In genomic region chr3:4250064-4250463, GRCh38 we compare ENCODE assay signal across 28 cellular contexts.
"Had no signal": no experiment of that assay in that cellular context is flagged by ENCODE, and none has a peak within 500 bp of the region (broad histone marks: within the 10 kb centered on the region; RNA-seq: fewer than 3 reads in every experiment).

No MANE protein-coding gene starts in this region.

- ATAC-seq: effector memory CD8-positive, alpha-beta T cell; esophagus mucosa; foreskin keratinocyte; gastrocnemius medialis; gastroesophageal sphincter; heart left ventricle; heart right ventricle had no signal

- H3K27me3 Mint-ChIP-seq: dendritic cell treated with granulocyte-macrophage colony-stimulating factor and Interleukin-4, amounts not matched to agents 40 ng/mL and 50 ng/mL, for 4 days had no signal

- DNase-seq: colonic mucosa; cortex of kidney; dermis blood vessel endothelial cell; dorsolateral prefrontal cortex; effector CD4-positive, alpha-beta T cell; effector CD8-positive, alpha-beta T cell; effector memory CD4-positive, alpha-beta T cell; effector memory CD8-positive, alpha-beta T cell; endodermal cell; erythroblast; esophagus squamous epithelium; foreskin fibroblast; foreskin keratinocyte; foreskin melanocyte; gastrocnemius medialis; glutamatergic neuron; head of caudate nucleus; heart left ventricle; heart right ventricle had no signal

- H3K4me1 ChIP-seq: colonic mucosa, esophagus muscularis mucosa, esophagus squamous epithelium, foreskin keratinocyte, gastrocnemius medialis, gastroesophageal sphincter, heart left ventricle, heart right ventricle had no signal

- H3K4me3 Mint-ChIP-seq: dendritic cell treated with granulocyte-macrophage colony-stimulating factor and Interleukin-4, amounts not matched to agents 40 ng/mL and 50 ng/mL, for 4 days; effector memory CD8-positive, alpha-beta T cell; endodermal cell had no signal

- H3K27me3 ChIP-seq: colonic mucosa, dorsolateral prefrontal cortex, esophagus muscularis mucosa, esophagus squamous epithelium, foreskin keratinocyte, gastrocnemius medialis, gastroesophageal sphincter, heart left ventricle, heart right ventricle had no signal

- H3K27ac ChIP-seq: colonic mucosa, coronary artery, dorsolateral prefrontal cortex, epithelial cell of prostate, esophagus muscularis mucosa, esophagus squamous epithelium, foreskin keratinocyte, gastrocnemius medialis, gastroesophageal sphincter, heart left ventricle, heart right ventricle had no signal

- H3K36me3 ChIP-seq: colonic mucosa, esophagus muscularis mucosa, esophagus squamous epithelium, gastrocnemius medialis, gastroesophageal sphincter, heart left ventricle, heart right ventricle had no signal

- H3K4me3 ChIP-seq: colonic mucosa, coronary artery, dorsolateral prefrontal cortex, esophagus muscularis mucosa, esophagus squamous epithelium, gastrocnemius medialis, gastroesophageal sphincter, heart left ventricle, heart right ventricle had no signal

- H3K9me3 ChIP-seq: colonic mucosa, esophagus muscularis mucosa, esophagus squamous epithelium, gastrocnemius medialis, gastroesophageal sphincter, heart left ventricle, heart right ventricle had no signal

- H3K27ac Mint-ChIP-seq: dendritic cell treated with granulocyte-macrophage colony-stimulating factor and Interleukin-4, amounts not matched to agents 40 ng/mL and 50 ng/mL, for 4 days; effector memory CD8-positive, alpha-beta T cell; endodermal cell had no signal

- FAIRE-seq: colon, endometrium, frontal cortex had no signal

- H3K4me1 Mint-ChIP-seq: endodermal cell had no signal
